In the genomic region with DNA sequence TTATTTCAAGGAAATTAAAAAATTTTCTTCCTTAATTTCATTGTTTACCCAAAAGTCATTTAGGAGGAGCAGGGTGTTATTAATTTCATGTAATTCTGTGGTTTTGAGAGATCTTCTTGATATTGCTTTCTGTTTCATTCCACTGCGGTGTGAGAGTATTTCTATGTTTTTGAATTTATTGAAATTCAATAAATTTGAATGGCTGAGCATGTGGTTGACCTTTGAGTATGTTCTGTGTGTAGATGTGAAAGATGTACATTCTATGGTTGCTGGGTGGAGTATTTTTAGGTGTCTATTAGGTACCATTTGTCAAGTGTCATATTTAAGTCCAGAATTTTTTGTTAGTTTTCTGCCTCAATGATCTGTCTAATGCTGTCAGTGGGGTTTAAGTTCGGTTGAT, we compare ENCODE assay signal across 37 cellular contexts.
"Had no signal": no experiment of that assay in that cellular context is flagged by ENCODE, and none has a peak within 500 bp of the region (broad histone marks: within the 10 kb centered on the region; RNA-seq: fewer than 3 reads in every experiment).

No MANE protein-coding gene starts in this region.

- H3K9me3 Mint-ChIP-seq: activated B cell treated with CpG ODN at 0.5 μM for 24 hours; activated CD4-positive, alpha-beta memory T cell treated with anti-CD3 and anti-CD28 coated beads for 36 hours; activated T-helper 1 cell treated with anti-CD3 and anti-CD28 coated beads, Interleukin-12 subunit alpha, Interleukin-12 subunit beta, Interleukin-2, Interleukin-4 antibody, amounts not matched to agents 30 ng/mL and 10 ng/mL and 1 ng/mL, durations not matched to agents 14 hours and 24 hours and 36 hours; T-helper 1 cell treated with Interleukin-12 subunit alpha and Interleukin-12 subunit beta and Interleukin-4 antibody, amounts not matched to agents 30 μg/mL and 1 μg/mL, for 36 hours; T-helper 2 cell treated with Interferon-gamma antibody and Interleukin-4, amounts not matched to agents 5 μg/mL and 100 μg/mL, for 36 hours had no signal

- FAIRE-seq: bronchial epithelial cell, TTC549 had no signal

- H3K4me3 ChIP-seq: adrenal gland, ascending aorta, cardiac muscle cell had no signal

- DNase-seq: activated B cell treated with CpG ODN at 0.5 μM for 24 hours; activated CD4-positive, alpha-beta memory T cell treated with anti-CD3 and anti-CD28 coated beads for 36 hours; activated CD4-positive, alpha-beta T cell treated with anti-CD3 and anti-CD28 coated beads for 4 hours; activated CD4-positive, alpha-beta T cell treated with anti-CD3 and anti-CD28 coated beads, Interleukin-2, amount 10 ng/mL, durations not matched to agents 24 days and 14 days; activated CD4-positive, alpha-beta T cell treated with anti-CD3 and anti-CD28 coated beads, Interleukin-2, amount 50 U/mL, for 1 hour; activated CD4-positive, alpha-beta T cell treated with anti-CD3 and anti-CD28 coated beads, Interleukin-2, amount 50 U/mL, for 4 hours; activated CD4-positive, CD25-positive, alpha-beta regulatory T cell treated with anti-CD3 and anti-CD28 coated beads, Interleukin-2, amount 50 U/mL, for 72 hours; activated CD8-positive, alpha-beta memory T cell treated with anti-CD3 and anti-CD28 coated beads, Interleukin-2, amount 50 U/mL, for 4 hours; activated CD8-positive, alpha-beta T cell treated with anti-CD3 and anti-CD28 coated beads for 36 hours; activated effector memory CD4-positive, alpha-beta T cell treated with anti-CD3 and anti-CD28 coated beads, Interleukin-2, amount 50 U/mL, for 16 hours; activated gamma-delta T cell treated with Interleukin-2 at 50 U/mL for 16 hours; activated naive CD4-positive, alpha-beta T cell; activated naive CD4-positive, alpha-beta T cell treated with anti-CD3 and anti-CD28 coated beads for 36 hours; activated naive CD4-positive, alpha-beta T cell treated with anti-CD3 and anti-CD28 coated beads, Interleukin-2, amount 50 U/mL, for 16 hours; activated naive CD8-positive, alpha-beta T cell treated with anti-CD3 and anti-CD28 coated beads for 36 hours; activated T-cell treated with anti-CD3 and anti-CD28 coated beads for 4 hours; activated T-cell treated with anti-CD3 and anti-CD28 coated beads, Interleukin-2, amount 50 U/mL, for 1 hour; activated T-cell treated with anti-CD3 and anti-CD28 coated beads, Interleukin-2, amount 50 U/mL, for 4 hours; activated T-cell treated with anti-CD3 and anti-CD28 coated beads, Interleukin-2, amount 50 U/mL, for 72 hours; adrenal gland; amniotic stem cell; caudate nucleus; cerebellar nuclear complex; T-helper 2 cell; T-helper 9 cell had no signal

- H3K4me3 Mint-ChIP-seq: activated B cell treated with CpG ODN at 0.5 μM for 24 hours; activated CD4-positive, alpha-beta memory T cell treated with anti-CD3 and anti-CD28 coated beads for 36 hours; activated CD4-positive, alpha-beta T cell treated with anti-CD3 and anti-CD28 coated beads, Interleukin-2, amount 10 ng/mL, durations not matched to agents 24 days and 14 days; activated CD8-positive, alpha-beta T cell treated with anti-CD3 and anti-CD28 coated beads for 36 hours; activated naive CD4-positive, alpha-beta T cell treated with anti-CD3 and anti-CD28 coated beads for 36 hours; activated naive CD8-positive, alpha-beta T cell treated with anti-CD3 and anti-CD28 coated beads for 36 hours; activated T-cell treated with anti-CD3 and anti-CD28 coated beads, Interleukin-2, amount 50 U/mL, for 4 hours; activated T-cell treated with anti-CD3 and anti-CD28 coated beads, Interleukin-2, amount 50 U/mL, for 72 hours; activated T-helper 1 cell treated with anti-CD3 and anti-CD28 coated beads, Interleukin-12 subunit alpha, Interleukin-12 subunit beta, Interleukin-2, Interleukin-4 antibody, amounts not matched to agents 30 ng/mL and 10 ng/mL and 1 ng/mL, durations not matched to agents 14 hours and 24 hours and 36 hours; activated T-helper 17 cell treated with anti-CD3 and anti-CD28 coated beads, Interleukin-2, amount 50 U/mL, for 72 hours; brain; central memory CD8-positive, alpha-beta T cell; T-helper 1 cell treated with Interleukin-12 subunit alpha and Interleukin-12 subunit beta and Interleukin-4 antibody, amounts not matched to agents 30 μg/mL and 1 μg/mL, for 36 hours; T-helper 2 cell treated with Interferon-gamma antibody and Interleukin-4, amounts not matched to agents 5 μg/mL and 100 μg/mL, for 36 hours had no signal

- H3K27ac ChIP-seq: adrenal gland, ascending aorta, cardiac muscle cell, VCaP had no signal

- H3K4me1 ChIP-seq: adrenal gland, ascending aorta had no signal

- H3K9me3 ChIP-seq: adrenal gland had no signal

- H3K4me1 Mint-ChIP-seq: activated B cell treated with CpG ODN at 0.5 μM for 24 hours; activated naive CD8-positive, alpha-beta T cell treated with anti-CD3 and anti-CD28 coated beads for 36 hours; activated T-helper 17 cell treated with anti-CD3 and anti-CD28 coated beads, Interleukin-2, amount 50 U/mL, for 72 hours; brain; central memory CD8-positive, alpha-beta T cell had no signal

- H3K27ac Mint-ChIP-seq: activated B cell treated with CpG ODN at 0.5 μM for 24 hours; activated CD4-positive, alpha-beta memory T cell treated with anti-CD3 and anti-CD28 coated beads for 36 hours; activated CD4-positive, alpha-beta T cell treated with anti-CD3 and anti-CD28 coated beads, Interleukin-2, amount 10 ng/mL, durations not matched to agents 24 days and 14 days; activated CD8-positive, alpha-beta T cell treated with anti-CD3 and anti-CD28 coated beads for 36 hours; activated naive CD4-positive, alpha-beta T cell treated with anti-CD3 and anti-CD28 coated beads for 36 hours; activated naive CD4-positive, alpha-beta T cell treated with anti-CD3 and anti-CD28 coated beads, Interleukin-2, amount 50 U/mL, for 72 hours; activated naive CD8-positive, alpha-beta T cell treated with anti-CD3 and anti-CD28 coated beads for 36 hours; activated T-helper 1 cell treated with anti-CD3 and anti-CD28 coated beads, Interleukin-12 subunit alpha, Interleukin-12 subunit beta, Interleukin-2, Interleukin-4 antibody, amounts not matched to agents 30 ng/mL and 10 ng/mL and 1 ng/mL, durations not matched to agents 14 hours and 24 hours and 36 hours; activated T-helper 17 cell treated with anti-CD3 and anti-CD28 coated beads, Interleukin-2, amount 50 U/mL, for 72 hours; T-helper 1 cell treated with Interleukin-12 subunit alpha and Interleukin-12 subunit beta and Interleukin-4 antibody, amounts not matched to agents 30 μg/mL and 1 μg/mL, for 36 hours; T-helper 2 cell treated with Interferon-gamma antibody and Interleukin-4, amounts not matched to agents 5 μg/mL and 100 μg/mL, for 36 hours had no signal

- H3K27me3 ChIP-seq: adrenal gland, ascending aorta, cardiac muscle cell had no signal

- H3K36me3 ChIP-seq: adrenal gland, ascending aorta, cardiac muscle cell had no signal

- ATAC-seq: activated CD8-positive, alpha-beta T cell treated with anti-CD3 and anti-CD28 coated beads for 36 hours; activated naive CD4-positive, alpha-beta T cell treated with anti-CD3 and anti-CD28 coated beads, Interleukin-2, amount 50 U/mL, for 72 hours; activated T-cell treated with anti-CD3 and anti-CD28 coated beads, Interleukin-2, amount 50 U/mL, for 4 hours; activated T-cell treated with anti-CD3 and anti-CD28 coated beads, Interleukin-2, amount 50 U/mL, for 72 hours; activated T-helper 17 cell treated with anti-CD3 and anti-CD28 coated beads, Interleukin-2, amount 50 U/mL, for 72 hours had no signal
